In the genomic region with DNA sequence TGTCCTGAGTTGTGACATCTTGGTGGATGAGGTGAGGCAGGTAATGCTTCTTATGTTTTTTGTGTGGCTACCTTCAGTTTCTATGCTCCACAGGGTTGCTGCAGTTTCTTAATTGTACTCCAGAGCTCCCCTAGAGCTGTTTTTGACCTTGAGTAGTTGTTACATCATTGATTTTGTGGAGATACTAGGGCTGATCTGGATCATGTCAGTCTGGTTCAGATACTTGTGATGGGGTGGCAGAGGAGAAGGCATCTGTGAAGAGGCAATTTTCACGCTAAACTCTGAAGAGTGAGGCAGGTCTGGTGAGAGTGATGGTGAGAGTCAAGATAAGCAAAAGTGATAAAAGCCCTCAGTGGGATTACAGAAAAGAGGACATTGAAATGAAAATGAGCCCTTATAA, we compare ENCODE assay signal across 25 cellular contexts.
"Had no signal": no experiment of that assay in that cellular context is flagged by ENCODE, and none has a peak within 500 bp of the region (broad histone marks: within the 10 kb centered on the region; RNA-seq: fewer than 3 reads in every experiment).

No MANE protein-coding gene starts in this region.

- H3K27me3 Mint-ChIP-seq: dendritic cell treated with granulocyte-macrophage colony-stimulating factor and Interleukin-4, amounts not matched to agents 40 ng/mL and 50 ng/mL, for 4 days; effector memory CD8-positive, alpha-beta T cell had no signal

- H3K4me1 Mint-ChIP-seq: endodermal cell had no signal

- H3K9me3 ChIP-seq: colonic mucosa, gastrocnemius medialis had no signal

- ATAC-seq: effector memory CD8-positive, alpha-beta T cell; esophagus mucosa; foreskin keratinocyte; gastrocnemius medialis; gastroesophageal sphincter; heart left ventricle; heart right ventricle had no signal

- DNase-seq: colonic mucosa; cortex of kidney; dermis blood vessel endothelial cell; dorsolateral prefrontal cortex; effector CD4-positive, alpha-beta T cell; effector CD8-positive, alpha-beta T cell; effector memory CD4-positive, alpha-beta T cell; effector memory CD8-positive, alpha-beta T cell; endodermal cell; erythroblast; esophagus squamous epithelium; foreskin fibroblast; foreskin keratinocyte; foreskin melanocyte; gastrocnemius medialis; glutamatergic neuron; head of caudate nucleus; heart left ventricle; heart right ventricle had no signal

- H3K4me3 ChIP-seq: colonic mucosa, coronary artery, dorsolateral prefrontal cortex, esophagus muscularis mucosa, esophagus squamous epithelium, gastrocnemius medialis, gastroesophageal sphincter, heart left ventricle, heart right ventricle had no signal

- H3K4me3 Mint-ChIP-seq: dendritic cell treated with granulocyte-macrophage colony-stimulating factor and Interleukin-4, amounts not matched to agents 40 ng/mL and 50 ng/mL, for 4 days; effector memory CD8-positive, alpha-beta T cell; endodermal cell had no signal

- H3K27me3 ChIP-seq: colonic mucosa, dorsolateral prefrontal cortex, esophagus muscularis mucosa, esophagus squamous epithelium, foreskin keratinocyte, gastrocnemius medialis, gastroesophageal sphincter, heart left ventricle, heart right ventricle had no signal

- H3K4me1 ChIP-seq: colonic mucosa, esophagus muscularis mucosa, esophagus squamous epithelium, foreskin keratinocyte, gastrocnemius medialis, gastroesophageal sphincter, heart left ventricle, heart right ventricle had no signal

- H3K36me3 ChIP-seq: colonic mucosa, esophagus muscularis mucosa, esophagus squamous epithelium, gastrocnemius medialis, gastroesophageal sphincter, heart left ventricle, heart right ventricle had no signal

- H3K27ac Mint-ChIP-seq: dendritic cell treated with granulocyte-macrophage colony-stimulating factor and Interleukin-4, amounts not matched to agents 40 ng/mL and 50 ng/mL, for 4 days; effector memory CD8-positive, alpha-beta T cell; endodermal cell had no signal

- H3K27ac ChIP-seq: colonic mucosa, coronary artery, dorsolateral prefrontal cortex, epithelial cell of prostate, esophagus muscularis mucosa, esophagus squamous epithelium, foreskin keratinocyte, gastrocnemius medialis, gastroesophageal sphincter, heart left ventricle, heart right ventricle had no signal
